In genomic region chr15:69271217-69271616, GRCh38 we compare ENCODE assay signal across 32 cellular contexts. TPM values are rescaled to one million over a fixed set of nuclear protein-coding genes. Genes with fewer than 3 reads are reported as not detected.
"Had no signal": no experiment of that assay in that cellular context is flagged by ENCODE, and none has a peak within 500 bp of the region (broad histone marks: within the 10 kb centered on the region; RNA-seq: fewer than 3 reads in every experiment).

No MANE protein-coding gene starts in this region.

- H3K4me3 ChIP-seq: body of pancreas, esophagus muscularis mucosa, gastrocnemius medialis, heart left ventricle had no signal

- H3K36me3 ChIP-seq: gastrocnemius medialis had no signal

- H3K9me3 ChIP-seq: body of pancreas, esophagus muscularis mucosa, gastrocnemius medialis, heart left ventricle had no signal

- H3K27me3 ChIP-seq: body of pancreas, esophagus muscularis mucosa, gastrocnemius medialis, heart left ventricle had no signal

- DNase-seq: activated CD4-positive, alpha-beta memory T cell treated with anti-CD3 and anti-CD28 coated beads for 36 hours; activated CD4-positive, alpha-beta T cell treated with anti-CD3 and anti-CD28 coated beads for 36 hours; activated CD4-positive, alpha-beta T cell treated with anti-CD3 and anti-CD28 coated beads, Interleukin-2, amount 10 ng/mL, durations not matched to agents 24 days and 14 days; activated CD4-positive, CD25-positive, alpha-beta regulatory T cell; activated CD4-positive, CD25-positive, alpha-beta regulatory T cell treated with anti-CD3 and anti-CD28 coated beads, Interleukin-2, amount 50 U/mL, for 72 hours; activated CD8-positive, alpha-beta memory T cell treated with anti-CD3 and anti-CD28 coated beads, Interleukin-2, amount 50 U/mL, for 48 hours; activated CD8-positive, alpha-beta T cell treated with anti-CD3 and anti-CD28 coated beads, Interleukin-2, amount 10 ng/mL, durations not matched to agents 7 days and 5 days; activated effector memory CD4-positive, alpha-beta T cell treated with Interleukin-2 at 50 U/mL for 16 hours; activated gamma-delta T cell treated with Interleukin-2 at 50 U/mL for 16 hours; activated naive CD4-positive, alpha-beta T cell treated with anti-CD3 and anti-CD28 coated beads, Interleukin-2, amount 50 U/mL, for 16 hours; activated naive CD4-positive, alpha-beta T cell treated with Interleukin-2 at 50 U/mL for 16 hours; activated T-cell treated with anti-CD3 and anti-CD28 coated beads for 4 hours; activated T-cell treated with anti-CD3 and anti-CD28 coated beads, Interleukin-2, amount 50 U/mL, for 24 hours; amniotic stem cell; body of pancreas; caudate nucleus; cortex of kidney; dermis blood vessel endothelial cell; effector CD4-positive, alpha-beta T cell; effector memory CD8-positive, alpha-beta T cell; erythroblast; foreskin keratinocyte; gastrocnemius medialis; glutamatergic neuron; heart left ventricle; T-helper 17 cell; T1000; WERI-Rb-1 had no signal

- H3K4me1 Mint-ChIP-seq: activated CD4-positive, alpha-beta T cell treated with anti-CD3 and anti-CD28 coated beads for 36 hours; activated CD4-positive, alpha-beta T cell treated with anti-CD3 and anti-CD28 coated beads, Interleukin-2, amount 10 ng/mL, durations not matched to agents 24 days and 14 days; activated T-helper 17 cell treated with anti-CD3 and anti-CD28 coated beads, Interleukin-2, amount 50 U/mL, for 72 hours; T-helper 17 cell had no signal

- H3K36me3 Mint-ChIP-seq: activated CD4-positive, alpha-beta memory T cell treated with anti-CD3 and anti-CD28 coated beads for 36 hours had no signal

- H3K4me1 ChIP-seq: foreskin keratinocyte, gastrocnemius medialis had no signal

- H3K27me3 Mint-ChIP-seq: activated CD4-positive, alpha-beta memory T cell treated with anti-CD3 and anti-CD28 coated beads for 36 hours; activated CD4-positive, alpha-beta T cell treated with anti-CD3 and anti-CD28 coated beads for 36 hours; activated naive CD8-positive, alpha-beta T cell; activated T-helper 17 cell treated with anti-CD3 and anti-CD28 coated beads, Interleukin-2, amount 50 U/mL, for 72 hours had no signal

- H3K27ac Mint-ChIP-seq: activated CD4-positive, alpha-beta memory T cell treated with anti-CD3 and anti-CD28 coated beads for 36 hours; activated CD4-positive, alpha-beta T cell treated with anti-CD3 and anti-CD28 coated beads for 36 hours; activated CD4-positive, alpha-beta T cell treated with anti-CD3 and anti-CD28 coated beads, Interleukin-2, amount 10 ng/mL, durations not matched to agents 24 days and 14 days; activated CD8-positive, alpha-beta T cell treated with anti-CD3 and anti-CD28 coated beads, Interleukin-2, amount 10 ng/mL, durations not matched to agents 7 days and 5 days; activated naive CD8-positive, alpha-beta T cell; activated T-cell treated with anti-CD3 and anti-CD28 coated beads, Interleukin-2, amount 50 U/mL, for 24 hours; activated T-helper 17 cell treated with anti-CD3 and anti-CD28 coated beads, Interleukin-2, amount 50 U/mL, for 72 hours; effector memory CD8-positive, alpha-beta T cell; T-helper 17 cell; T-helper 2 cell treated with Interferon-gamma antibody and Interleukin-4, amounts not matched to agents 5 μg/mL and 100 μg/mL, for 36 hours had no signal

- H3K27ac ChIP-seq: body of pancreas, esophagus muscularis mucosa, foreskin keratinocyte, gastrocnemius medialis, heart left ventricle, WERI-Rb-1 had no signal

- H3K9me3 Mint-ChIP-seq: activated CD4-positive, alpha-beta memory T cell treated with anti-CD3 and anti-CD28 coated beads for 36 hours; activated CD4-positive, alpha-beta T cell treated with anti-CD3 and anti-CD28 coated beads, Interleukin-2, amount 10 ng/mL, durations not matched to agents 24 days and 14 days; activated T-cell treated with anti-CD3 and anti-CD28 coated beads, Interleukin-2, amount 50 U/mL, for 24 hours; activated T-helper 17 cell treated with anti-CD3 and anti-CD28 coated beads, Interleukin-2, amount 50 U/mL, for 72 hours; effector memory CD8-positive, alpha-beta T cell; T-helper 2 cell treated with Interferon-gamma antibody and Interleukin-4, amounts not matched to agents 5 μg/mL and 100 μg/mL, for 36 hours had no signal

- ATAC-seq: activated CD4-positive, alpha-beta T cell treated with anti-CD3 and anti-CD28 coated beads for 36 hours; activated CD8-positive, alpha-beta T cell treated with anti-CD3 and anti-CD28 coated beads, Interleukin-2, amount 10 ng/mL, durations not matched to agents 7 days and 5 days; activated T-helper 17 cell treated with anti-CD3 and anti-CD28 coated beads, Interleukin-2, amount 50 U/mL, for 72 hours; body of pancreas; effector memory CD8-positive, alpha-beta T cell; foreskin keratinocyte; gastrocnemius medialis; heart left ventricle; T-helper 17 cell had no signal

- H3K4me3 Mint-ChIP-seq: activated CD4-positive, alpha-beta memory T cell treated with anti-CD3 and anti-CD28 coated beads for 36 hours; activated CD4-positive, alpha-beta T cell treated with anti-CD3 and anti-CD28 coated beads for 36 hours; activated CD4-positive, alpha-beta T cell treated with anti-CD3 and anti-CD28 coated beads, Interleukin-2, amount 10 ng/mL, durations not matched to agents 24 days and 14 days; activated CD8-positive, alpha-beta T cell treated with anti-CD3 and anti-CD28 coated beads, Interleukin-2, amount 10 ng/mL, durations not matched to agents 7 days and 5 days; activated naive CD8-positive, alpha-beta T cell; activated T-cell treated with anti-CD3 and anti-CD28 coated beads, Interleukin-2, amount 50 U/mL, for 24 hours; activated T-helper 17 cell treated with anti-CD3 and anti-CD28 coated beads, Interleukin-2, amount 50 U/mL, for 72 hours; effector memory CD8-positive, alpha-beta T cell; T-helper 17 cell; T-helper 2 cell treated with Interferon-gamma antibody and Interleukin-4, amounts not matched to agents 5 μg/mL and 100 μg/mL, for 36 hours had no signal

RNA-seq across cellular contexts. Expression of gene PAQR5, which starts 27.5 kb away (rescaled TPM):
- total RNA-seq: activated CD4-positive, alpha-beta T cell treated with anti-CD3 and anti-CD28 coated beads, Interleukin-2, amount 10 ng/mL, durations not matched to agents 24 days and 14 days; activated CD8-positive, alpha-beta T cell treated with anti-CD3 and anti-CD28 coated beads, Interleukin-2, amount 10 ng/mL, durations not matched to agents 7 days and 5 days; activated T-helper 17 cell treated with anti-CD3 and anti-CD28 coated beads, Interleukin-2, amount 50 U/mL, for 72 hours; dermis blood vessel endothelial cell; T-helper 17 cell had no signal
- polyA plus RNA-seq: foreskin keratinocyte had no signal
